In the genomic region with DNA sequence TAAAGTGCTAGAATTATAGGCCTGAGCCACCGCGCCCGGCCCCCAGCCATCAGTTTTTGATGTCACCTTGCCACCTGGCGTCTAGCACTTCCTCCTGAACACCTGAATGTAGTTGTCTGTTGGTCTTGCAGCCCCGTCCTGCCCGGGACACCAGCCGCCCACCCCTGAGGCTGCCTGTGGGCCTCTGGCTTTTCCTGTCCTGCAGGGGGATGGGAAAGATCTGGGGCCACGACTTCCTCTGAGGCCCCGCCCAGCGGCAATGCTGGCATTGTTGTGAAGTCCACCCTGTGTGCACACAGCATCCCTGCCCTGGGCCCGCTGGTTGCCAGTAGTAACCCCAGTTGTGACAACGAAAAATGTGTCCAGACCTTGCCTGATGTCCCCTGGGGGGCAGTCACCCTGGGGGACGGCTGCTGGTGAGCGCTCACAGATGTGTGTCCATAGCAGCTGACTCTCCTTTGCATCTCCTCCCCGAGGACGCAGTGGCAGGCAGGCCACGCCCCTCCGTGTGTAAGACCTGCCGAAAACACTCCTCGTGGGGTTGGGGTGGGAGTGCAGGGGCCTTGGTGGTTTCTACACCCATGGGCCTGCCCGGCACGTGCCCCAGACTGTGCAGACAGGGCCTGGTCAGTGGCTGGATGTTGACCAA, we compare ENCODE assay signal across 13 cellular contexts. TPM values are rescaled to one million over a fixed set of nuclear protein-coding genes. Genes with fewer than 3 reads are reported as not detected.
DNase-seq lines count a peak whose midpoint lies in the region; ATAC-seq and TF ChIP-seq lines count a peak whose summit lies in the region.
"Had no signal": no experiment of that assay in that cellular context is flagged by ENCODE, and none has a peak within 500 bp of the region (broad histone marks: within the 10 kb centered on the region; RNA-seq: fewer than 3 reads in every experiment).

No MANE protein-coding gene starts in this region.

- intact Hi-C loops in Right ventricle myocardium superior (cut with DNase I) (loop anchor here (5.0 kb wide), 1 partner anchor 60 kb away; no protein-coding TSS in a partner anchor), Right ventricle myocardium inferior (cut with DNase I) (no loop called here)

- no peak for TF ChIP-seq POLR2A in upper lobe of left lung (IDR thresholded peaks at IDR 0.05)

- TF ChIP-seq CTCF in right atrium auricular region (IDR thresholded peaks at IDR 0.05): no peak
- peak in 1 of 6 experiments; percentile 9 for TF ChIP-seq CTCF in upper lobe of left lung (IDR thresholded peaks at IDR 0.05)

- DNase-seq in Right ventricle myocardium superior (peak; percentile 50), Right ventricle myocardium inferior (ENCODE audit: missing footprints) (no peak), right atrium auricular region (ENCODE audit: low spot score) (no peak), upper lobe of left lung (peak; percentile 20 to 67), NCI-H1092 (lab: John Stamatoyannopoulos, UW) (no peak)
- DNase-seq: activated effector memory CD4-positive, alpha-beta T cell treated with anti-CD3 and anti-CD28 coated beads, Interleukin-2, amount 50 U/mL, for 16 hours; colonic mucosa; hippocampal formation; MM.1S; NCI-H2029 had no signal

- H3K27me3 ChIP-seq in right atrium auricular region: no peaks in the 10 kb centered on the region
- no peaks in the 10 kb centered on the region for H3K27me3 ChIP-seq in upper lobe of left lung
- H3K27me3 ChIP-seq: ascending aorta, colonic mucosa had no signal

- ATAC-seq in Right ventricle myocardium superior (ENCODE audit: poor library complexity) (no peak), Right ventricle myocardium inferior (no peak), upper lobe of left lung (ENCODE audit: low FRiP score in 2 of 2) (no peak), GM21737 (IDR thresholded peaks at IDR 0.05; ENCODE audit: unreplicated experiment) (no peak)

- H3K9me3 ChIP-seq in right atrium auricular region (no peaks in the 10 kb centered on the region), upper lobe of left lung (no peaks in the 10 kb centered on the region)
- H3K9me3 ChIP-seq: ascending aorta, colonic mucosa had no signal

- WGBS in upper lobe of left lung, 2 donors: 59 to 67% methylated on average over 10 to 22 of the region's 22 CpGs

- H3K4me1 ChIP-seq in right atrium auricular region (peaks cover 0 to 33% of the 10 kb centered on the region in 2 donors), upper lobe of left lung (peaks cover 15 to 54% (median 21%) of the 10 kb centered on the region in 4 donors)
- H3K4me1 ChIP-seq: ascending aorta, colonic mucosa had no signal

- H3K4me3 ChIP-seq in right atrium auricular region: no peak overlapping the region
- no peak overlapping the region for H3K4me3 ChIP-seq in upper lobe of left lung
- H3K4me3 ChIP-seq: ascending aorta, colonic mucosa had no signal

- H3K36me3 ChIP-seq in right atrium auricular region (peaks cover 28% of the 10 kb centered on the region), upper lobe of left lung (peaks cover 7 to 63% (median 46%) of the 10 kb centered on the region in 4 donors)

- no peak for TF ChIP-seq EP300 in upper lobe of left lung (IDR thresholded peaks at IDR 0.05)

- peak overlapping the region; percentile 76 to 79 for H3K27ac ChIP-seq in right atrium auricular region
- no peak overlapping the region for H3K27ac ChIP-seq in upper lobe of left lung
- H3K27ac ChIP-seq: ascending aorta, colonic mucosa, VCaP had no signal

RNA-seq across cellular contexts. Expression of a gene that starts 6.7 kb away (rescaled TPM):
- total RNA-seq in Right ventricle myocardium superior: 15.6 TPM
- 15.5 TPM for total RNA-seq in Right ventricle myocardium inferior
- 10 to 100 TPM; 18.0 to 20.0 TPM for total RNA-seq in right atrium auricular region
- total RNA-seq in upper lobe of left lung: 100 to 1,000 TPM in 1 of 6 donors, 10 to 100 TPM in 5; 23.1 to 102 (median 28.9) TPM

RNA-seq across cellular contexts. Expression of a gene that starts 21.8 kb away (rescaled TPM):
- total RNA-seq in Right ventricle myocardium superior (22.0 TPM), Right ventricle myocardium inferior (22.3 TPM), right atrium auricular region (10 to 100 TPM; 12.3 to 20.0 TPM), upper lobe of left lung (10 to 100 TPM; 32.9 to 88.0 (median 56.3) TPM)

RNA-seq across cellular contexts. Expression of a gene that starts 37.0 kb away (rescaled TPM):
- 0.43 TPM for total RNA-seq in Right ventricle myocardium superior
- total RNA-seq in Right ventricle myocardium inferior: 0.43 TPM
- total RNA-seq in right atrium auricular region: 1 to 10 TPM in 1 of 2 donors, under 1 TPM in 1; 0.67 to 1.7 TPM
- 10 to 100 TPM in 3 of 6 donors, 1 to 10 TPM in 3; 1.9 to 16.8 (median 7.1) TPM for total RNA-seq in upper lobe of left lung
- total RNA-seq: colonic mucosa had no signal

RNA-seq across cellular contexts. Expression of a gene that starts 37.3 kb away (rescaled TPM):
- total RNA-seq in Right ventricle myocardium superior (14.1 TPM), Right ventricle myocardium inferior (17.5 TPM), right atrium auricular region (10 to 100 TPM; 19.5 to 22.1 TPM), upper lobe of left lung (100 to 1,000 TPM in 2 of 6 donors, 10 to 100 TPM in 4; 43.2 to 216 (median 52.4) TPM)

RNA-seq across cellular contexts. Expression of a gene that starts 43.6 kb away (rescaled TPM):
- 12.0 TPM for total RNA-seq in Right ventricle myocardium superior
- total RNA-seq in Right ventricle myocardium inferior: 14.5 TPM
- total RNA-seq in right atrium auricular region: 1 to 10 TPM; 6.7 to 9.1 TPM
- 100 to 1,000 TPM in 1 of 6 donors, 10 to 100 TPM in 5; 33.0 to 202 (median 53.1) TPM for total RNA-seq in upper lobe of left lung

Comparison
In these comparisons a context has a peak if more than half of its experiments do, and no peak if none do; other contexts are left out.
1. DNase-seq: peak in Right ventricle myocardium superior (single experiment) and upper lobe of left lung (2 of 2); none in Right ventricle myocardium inferior (single experiment), right atrium auricular region (single experiment) and NCI-H1092 (single experiment).
2. H3K27ac ChIP-seq: peak in right atrium auricular region (2 of 2); none in upper lobe of left lung (0 of 4).